Comparison of ENCODE assay signal across 8 cellular contexts in the genomic region with DNA sequence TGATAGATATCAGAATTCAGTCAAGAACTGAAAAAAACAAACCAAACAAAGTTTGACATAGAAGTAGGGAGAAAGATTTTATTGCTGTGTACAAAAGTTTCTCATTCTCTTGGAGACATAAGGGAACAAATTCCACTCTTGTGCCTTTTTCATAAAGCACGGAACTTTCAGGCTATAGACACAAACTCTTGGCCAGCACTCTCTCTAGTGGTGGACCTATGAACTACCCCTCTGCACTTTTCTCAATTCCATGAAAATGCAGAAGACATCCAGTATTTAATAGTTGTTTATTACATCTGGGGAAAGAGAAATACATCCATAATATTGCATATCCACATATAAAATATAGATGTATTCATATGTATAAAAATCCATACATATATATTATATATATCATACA.
A peak's percentile ranks its signal among the peaks of the same experiment; 100 is the strongest.
DNase-seq lines count a peak whose midpoint lies in the region; ATAC-seq and TF ChIP-seq lines count a peak whose summit lies in the region.

No MANE protein-coding gene starts in this region.

- ATAC-seq in GM18502 (IDR thresholded peaks at IDR 0.05; ENCODE audit: poor library complexity, unreplicated experiment), result peak; percentile 68
- no peak for ATAC-seq in activated naive CD8-positive, alpha-beta T cell treated with anti-CD3 and anti-CD28 coated beads, Interleukin-2, amount 50 U/mL, for 24 hours

- no peak overlapping the region for H3K4me2 ChIP-seq in neural progenitor cell

- H3K27ac Mint-ChIP-seq in neural progenitor cell, result no peak overlapping the region
- no peak overlapping the region for H3K27ac Mint-ChIP-seq in activated naive CD8-positive, alpha-beta T cell treated with anti-CD3 and anti-CD28 coated beads, Interleukin-2, amount 50 U/mL, for 24 hours

- H3K9ac ChIP-seq in neural progenitor cell, result no peak overlapping the region

- DNase-seq in AG04449 (ENCODE audit: low read depth, low spot score) (no peak), NCI-H510A (lab: John Stamatoyannopoulos, UW) (peak; percentile 5), epithelial cell of proximal tubule (ENCODE audit: low read depth) (no peak), neural progenitor cell (ENCODE audit: low spot score) (peak; percentile 53), AG20443 (ENCODE audit: low spot score) (no peak)
- DNase-seq in activated CD8-positive, alpha-beta memory T cell treated with anti-CD3 and anti-CD28 coated beads, Interleukin-2, amount 50 U/mL, for 48 hours, result no peak
- DNase-seq in activated naive CD8-positive, alpha-beta T cell treated with anti-CD3 and anti-CD28 coated beads, Interleukin-2, amount 50 U/mL, for 24 hours, result no peak

- H4K20me1 ChIP-seq in neural progenitor cell (ENCODE audit: low read depth), result no peaks in the 10 kb centered on the region

- no peaks in the 10 kb centered on the region for H3K27me3 ChIP-seq in neural progenitor cell

- no peak overlapping the region for H3K27ac ChIP-seq in neural progenitor cell

- H3K4me3 Mint-ChIP-seq in neural progenitor cell, result no peak overlapping the region
- H3K4me3 Mint-ChIP-seq in activated naive CD8-positive, alpha-beta T cell treated with anti-CD3 and anti-CD28 coated beads, Interleukin-2, amount 50 U/mL, for 24 hours, result no peak overlapping the region

- no peaks in the 10 kb centered on the region for H3F3A ChIP-seq in neural progenitor cell (ENCODE audit: low read depth)

- TF ChIP-seq CTCF in AG04449 (IDR thresholded peaks at IDR 0.05; ENCODE audit: insufficient read depth, low read length, missing control alignments), result peak; percentile 54
- peak; percentile 89 for TF ChIP-seq CTCF in epithelial cell of proximal tubule (conservative IDR thresholded peaks at IDR 0.05; ENCODE audit: low read depth, low read length)
- peak; percentile 72 for TF ChIP-seq CTCF in neural progenitor cell (IDR thresholded peaks at IDR 0.05)

- H3K4me3 ChIP-seq in AG04449 (ENCODE audit: low read depth, low read length) (no peak overlapping the region), epithelial cell of proximal tubule (ENCODE audit: low read depth, low read length) (no peak overlapping the region), neural progenitor cell (no peak overlapping the region)

- H3K79me2 ChIP-seq in neural progenitor cell (ENCODE audit: low read depth), result no peaks in the 10 kb centered on the region

- POLR2A ChIA-PET in AG04449 (lab: Yijun Ruan, JAX), result no interaction called here

- no peaks in the 10 kb centered on the region for H3K36me3 ChIP-seq in neural progenitor cell

- H3K27me3 Mint-ChIP-seq in neural progenitor cell (ENCODE audit: insufficient read depth, low read depth), result no peaks in the 10 kb centered on the region
- peaks cover 5% of the 10 kb centered on the region for H3K27me3 Mint-ChIP-seq in activated naive CD8-positive, alpha-beta T cell treated with anti-CD3 and anti-CD28 coated beads, Interleukin-2, amount 50 U/mL, for 24 hours

- H3K4me1 ChIP-seq in neural progenitor cell, result no peaks in the 10 kb centered on the region

- CTCF ChIA-PET in AG04449 (lab: Yijun Ruan, JAX), result no interaction called here

- no peaks in the 10 kb centered on the region for H3K36me3 Mint-ChIP-seq in neural progenitor cell
- no peaks in the 10 kb centered on the region for H3K36me3 Mint-ChIP-seq in activated naive CD8-positive, alpha-beta T cell treated with anti-CD3 and anti-CD28 coated beads, Interleukin-2, amount 50 U/mL, for 24 hours (ENCODE audit: low read depth)

- H2AFZ ChIP-seq in neural progenitor cell (replicated peaks), result peak overlapping the region; percentile 4

- no peaks in the 10 kb centered on the region for H3K4me1 Mint-ChIP-seq in neural progenitor cell
- H3K4me1 Mint-ChIP-seq in activated naive CD8-positive, alpha-beta T cell treated with anti-CD3 and anti-CD28 coated beads, Interleukin-2, amount 50 U/mL, for 24 hours, result no peaks in the 10 kb centered on the region

- peaks cover 2% of the 10 kb centered on the region for H3K9me3 Mint-ChIP-seq in neural progenitor cell
- H3K9me3 Mint-ChIP-seq in activated naive CD8-positive, alpha-beta T cell treated with anti-CD3 and anti-CD28 coated beads, Interleukin-2, amount 50 U/mL, for 24 hours, result peaks cover 4% of the 10 kb centered on the region

- no peaks in the 10 kb centered on the region for H3K9me3 ChIP-seq in neural progenitor cell (ENCODE audit: low read depth)

Comparison
In these comparisons a context has a peak if more than half of its experiments do, and no peak if none do; other contexts are left out.
1. DNase-seq: peak in NCI-H510A (single experiment) and neural progenitor cell (single experiment); none in AG04449 (single experiment), epithelial cell of proximal tubule (single experiment), activated CD8-positive, alpha-beta memory T cell treated with anti-CD3 and anti-CD28 coated beads, Interleukin-2, amount 50 U/mL, for 48 hours (single experiment), AG20443 (single experiment) and activated naive CD8-positive, alpha-beta T cell treated with anti-CD3 and anti-CD28 coated beads, Interleukin-2, amount 50 U/mL, for 24 hours (single experiment).
2. Peak in every context shown above with its lines, with median percentiles within 50 percentile points of each other: CTCF ChIP-seq.